Comparison of ENCODE assay signal across 29 cellular contexts in genomic region chr2:222300725-222301295, GRCh38. TPM values are rescaled to one million over a fixed set of nuclear protein-coding genes. Genes with fewer than 3 reads are reported as not detected.
DNase-seq lines count a peak whose midpoint lies in the region; ATAC-seq, FAIRE-seq and TF ChIP-seq lines count a peak whose summit lies in the region.
"Had no signal": no experiment of that assay in that cellular context is flagged by ENCODE, and none has a peak within 500 bp of the region (broad histone marks: within the 10 kb centered on the region; RNA-seq: fewer than 3 reads in every experiment).

No MANE protein-coding gene starts in this region.

- TF ChIP-seq RAD21 in H1 (IDR thresholded peaks at IDR 0.05 in 1 of 2, conservative IDR thresholded peaks at IDR 0.05 in 1 of 2; ENCODE audit: low read depth in 2 of 2, low read length in 2 of 2), result no peak

- no peak overlapping the region for H3K18ac ChIP-seq in H1 (ENCODE audit: extremely low read depth, low read length)

- no peak overlapping the region for H2BK15ac ChIP-seq in H1 (ENCODE audit: low read length)

- peak overlapping the region; percentile 1 to 42; a peak in 2 of 4 replicates for H3K4me2 ChIP-seq in H1 (ENCODE audit: insufficient read depth in 1 of 2, low read depth in 2 of 2, low read length in 2 of 2)
- H3K4me2 ChIP-seq: KMS-11 had no signal

- peaks cover 15 to 37% of the 10 kb centered on the region in 2 experiments for H4K20me1 ChIP-seq in H1 (replicated peaks in 1 of 2; ENCODE audit: control insufficient read depth in 1 of 2, insufficient read depth in 2 of 2, low read length in 2 of 2)

- no peaks in the 10 kb centered on the region for H3K79me2 ChIP-seq in H1 (ENCODE audit: control insufficient read depth in 1 of 2, insufficient read depth in 2 of 2, low read length in 2 of 2)

- ATAC-seq in HG03045 (IDR thresholded peaks at IDR 0.05; ENCODE audit: unreplicated experiment), result no peak
- ATAC-seq: activated CD8-positive, alpha-beta memory T cell treated with anti-CD3 and anti-CD28 coated beads, Interleukin-2, amount 10 ng/mL, durations not matched to agents 7 days and 5 days; activated T-helper 17 cell treated with anti-CD3 and anti-CD28 coated beads, Interleukin-2, amount 50 U/mL, for 72 hours had no signal

- TF ChIP-seq CTCF in H1 (IDR thresholded peaks at IDR 0.05; ENCODE audit: control extremely low read depth in 1 of 3, insufficient read depth in 1 of 3, low read depth in 1 of 3, low read length in 3 of 3), result no peak
- TF ChIP-seq CTCF in nephron progenitor cell (IDR thresholded peaks at IDR 0.05), result no peak
- TF ChIP-seq CTCF in colonic mucosa (IDR thresholded peaks at IDR 0.05), result no peak

- H3K23me2 ChIP-seq in H1 (ENCODE audit: low read depth, low read length), result peaks cover 2% of the 10 kb centered on the region; the same call in 1 of the 2 replicates

- H3K27me3 ChIP-seq in H1 (replicated peaks in 1 of 4; ENCODE audit: control insufficient read depth in 3 of 4, extremely low read depth in 1 of 4, insufficient read depth in 3 of 4, low read length in 3 of 4), result peaks cover 94 to 100% (median 100%) of the 10 kb centered on the region in 4 experiments
- H3K27me3 ChIP-seq in colonic mucosa, result peaks cover 96% of the 10 kb centered on the region

- no peaks in the 10 kb centered on the region; a peak in 1 of 8 replicates for H3K36me3 ChIP-seq in H1 (ENCODE audit: control insufficient read depth in 2 of 4, insufficient read depth in 4 of 4, low read length in 3 of 4)
- no peaks in the 10 kb centered on the region for H3K36me3 ChIP-seq in colonic mucosa
- H3K36me3 ChIP-seq: left ventricle myocardium inferior, tibial nerve had no signal

- TF ChIP-seq EP300 in H1 (IDR thresholded peaks at IDR 0.05; ENCODE audit: borderline replicate concordance in 1 of 2, low read depth in 2 of 2, low read length in 2 of 2), result no peak

- TF ChIP-seq POLR2A in H1 (IDR thresholded peaks at IDR 0.05; ENCODE audit: control extremely low read depth in 1 of 2, low read depth in 2 of 2, low read length in 2 of 2), result no peak

- no peak overlapping the region for H2AFZ ChIP-seq in H1 (ENCODE audit: low read length)

- FAIRE-seq in H1 (lab: Jason Lieb, UNC), result no peak

- peaks cover 14 to 23% (median 19%) of the 10 kb centered on the region in 3 donors for H3K4me1 Mint-ChIP-seq in IgD-negative memory B cell
- H3K4me1 Mint-ChIP-seq in nephron progenitor cell, result peaks cover 92% of the 10 kb centered on the region

- no peak overlapping the region for H3K9ac ChIP-seq in H1 (replicated peaks in 1 of 4; ENCODE audit: extremely low read depth in 1 of 4, low read depth in 3 of 4, low read length in 3 of 4)
- H3K9ac ChIP-seq in colonic mucosa (ENCODE audit: low read depth in 2 of 2, low read length in 2 of 2), result no peak overlapping the region
- H3K9ac ChIP-seq: KMS-11 had no signal

- H3K14ac ChIP-seq in H1 (ENCODE audit: insufficient read length), result no peak overlapping the region

- no peaks in the 10 kb centered on the region for H3K9me3 ChIP-seq in H1 (ENCODE audit: insufficient read depth in 2 of 2, low read depth in 1 of 2, low read length in 1 of 2)
- H3K9me3 ChIP-seq in colonic mucosa, result no peaks in the 10 kb centered on the region
- H3K9me3 ChIP-seq: left ventricle myocardium inferior, tibial nerve had no signal

- no peak overlapping the region for H3K23ac ChIP-seq in H1 (ENCODE audit: insufficient read length)

- H3K27me3 Mint-ChIP-seq in IgD-negative memory B cell (peaks cover 91% of the 10 kb centered on the region), nephron progenitor cell (ENCODE audit: low read depth, poor library complexity) (peaks cover 98% of the 10 kb centered on the region)

- no peak overlapping the region for H4K8ac ChIP-seq in H1 (ENCODE audit: extremely low read depth, insufficient read depth, low read length)

- H3K4me3 ChIP-seq in H1 (ENCODE audit: extremely low read depth in 1 of 4, insufficient read depth in 2 of 4, low read depth in 3 of 4, low read length in 4 of 4), result 0 out of 8 replicates have a peak overlapping the region, but pooled peaks of 1 of the 4 experiments have one; percentile 1
- H3K4me3 ChIP-seq in colonic mucosa, result no peak overlapping the region
- H3K4me3 ChIP-seq: left ventricle myocardium inferior, tibial nerve had no signal

- no peak overlapping the region for H3K56ac ChIP-seq in H1 (replicated peaks; ENCODE audit: insufficient read length, low read depth, low read length)

- peak overlapping the region; percentile 51 to 86 (median 83) for H3K27ac Mint-ChIP-seq in IgD-negative memory B cell
- H3K27ac Mint-ChIP-seq in nephron progenitor cell, result peak overlapping the region; percentile 75
- H3K27ac Mint-ChIP-seq: activated CD8-positive, alpha-beta memory T cell treated with anti-CD3 and anti-CD28 coated beads, Interleukin-2, amount 10 ng/mL, durations not matched to agents 7 days and 5 days; activated T-helper 17 cell treated with anti-CD3 and anti-CD28 coated beads, Interleukin-2, amount 50 U/mL, for 72 hours; dendritic cell treated with granulocyte-macrophage colony-stimulating factor and Interleukin-4, amounts not matched to agents 40 ng/mL and 50 ng/mL, for 4 days; stimulated activated naive CD8-positive, alpha-beta T cell treated with anti-CD3 and anti-CD28 coated beads, Interleukin-15, Interleukin-2, amounts not matched to agents 100 ng/mL and 50 ng/mL, for 24 hours had no signal

- H2AK5ac ChIP-seq in H1 (ENCODE audit: low read depth, low read length), result no peak overlapping the region

- no peak overlapping the region for H4K5ac ChIP-seq in H1 (ENCODE audit: insufficient read length, low read depth, low read length)

- H3K79me1 ChIP-seq in H1 (ENCODE audit: low read depth, low read length), result no peaks in the 10 kb centered on the region

- intact Hi-C loops in colonic mucosa (cut with DNase I), result no loop called here

- CTCF ChIA-PET in H1 (lab: Charles Lee; ENCODE audit: partially characterized antibody), result interaction anchor here (0.7 to 3.1 kb wide), 8 partner anchors 9 to 276 kb away, joined by 3 to 12 read pairs (median 5); no protein-coding TSS in a partner anchor

- H2BK120ac ChIP-seq in H1 (replicated peaks; ENCODE audit: low read depth, low read length), result no peak overlapping the region

- DNase-seq in ELF-1 (ENCODE audit: low read depth, low spot score) (peak; percentile 81), H1 (ENCODE audit: low read depth in 1 of 2, low spot score in 2 of 2) (no peak), nephron progenitor cell (no peak), C1 segment of cervical spinal cord (lab: John Stamatoyannopoulos, UW) (no peak), colonic mucosa (no peak)
- DNase-seq in stimulated activated CD4-positive, alpha-beta T cell treated with anti-CD3 and anti-CD28 coated beads, Interleukin-4, amount 100 ng/mL, for 24 hours, result no peak
- DNase-seq: activated CD4-positive, alpha-beta T cell treated with anti-CD3 and anti-CD28 coated beads, Interleukin-2, amount 10 ng/mL, durations not matched to agents 7 days and 5 days; activated CD8-positive, alpha-beta memory T cell treated with anti-CD3 and anti-CD28 coated beads, Interleukin-2, amount 10 ng/mL, durations not matched to agents 7 days and 5 days; CD4-positive, alpha-beta memory T cell; DMS153; GF-D8; head of caudate nucleus; left ventricle myocardium inferior; NCI-H187 treated with DMSO at 0.1 percent for 48 hours; NCI-H345; NCI-H774; occipital lobe; OCI-M1; SHP77; stimulated activated CD4-positive, alpha-beta T cell treated with anti-CD3 and anti-CD28 coated beads, Interleukin-4, amount 100 ng/mL, for 1 hour had no signal

- H3K36me3 Mint-ChIP-seq in IgD-negative memory B cell, result peaks cover 1% of the 10 kb centered on the region
- H3K36me3 Mint-ChIP-seq in nephron progenitor cell (ENCODE audit: low read depth), result no peaks in the 10 kb centered on the region

- POLR2A ChIA-PET in H1 (lab: Charles Lee; ENCODE audit: partially characterized antibody), result interaction anchor here (1.3 to 2.7 kb wide), 2 partner anchors 10 to 11 kb away, joined by 3 to 12 read pairs; no protein-coding TSS in a partner anchor

- H3K9me3 Mint-ChIP-seq in IgD-negative memory B cell, result peaks cover 4 to 25% (median 10%) of the 10 kb centered on the region in 3 donors
- H3K9me3 Mint-ChIP-seq in nephron progenitor cell, result no peaks in the 10 kb centered on the region
- H3K9me3 Mint-ChIP-seq: stimulated activated naive CD8-positive, alpha-beta T cell treated with anti-CD3 and anti-CD28 coated beads, Interleukin-15, Interleukin-2, amounts not matched to agents 100 ng/mL and 50 ng/mL, for 24 hours had no signal

- no peak overlapping the region for H2BK12ac ChIP-seq in H1 (ENCODE audit: low read depth, low read length)

- no peak overlapping the region for H2BK5ac ChIP-seq in H1 (ENCODE audit: low read depth, low read length)

- peaks cover 15 to 24% (median 20%) of the 10 kb centered on the region in 4 experiments for H3K4me1 ChIP-seq in H1 (replicated peaks in 1 of 4; ENCODE audit: control insufficient read depth in 3 of 4, insufficient read depth in 4 of 4, low read length in 3 of 4)
- H3K4me1 ChIP-seq in colonic mucosa, result peaks cover 9% of the 10 kb centered on the region

- H4K91ac ChIP-seq in H1 (replicated peaks; ENCODE audit: insufficient read length, low read length), result no peak overlapping the region

- no peak overlapping the region for H3K4ac ChIP-seq in H1 (replicated peaks; ENCODE audit: insufficient read length, low read depth, low read length)

- WGBS in H1 (ENCODE audit: extremely low coverage in 1 of 2, insufficient coverage in 1 of 2, insufficient read length in 1 of 2, insufficient replicate concordance in 2 of 2, low coverage in 1 of 2, low lambda C conversion rate in 2 of 2, missing lambda C conversion rate in 1 of 2), 2 experiments, result 4% methylated on average over 22 of the region's 22 CpGs; no CpG with 5 or more reads in 1 of the 2 experiments

- H3K4me3 Mint-ChIP-seq in IgD-negative memory B cell (peak overlapping the region in 2 of 4 donors; percentile 22 to 60), nephron progenitor cell (peak overlapping the region; percentile 80)
- H3K4me3 Mint-ChIP-seq: activated CD4-positive, alpha-beta T cell treated with anti-CD3 and anti-CD28 coated beads, Interleukin-2, amount 10 ng/mL, durations not matched to agents 7 days and 5 days; activated CD8-positive, alpha-beta memory T cell treated with anti-CD3 and anti-CD28 coated beads, Interleukin-2, amount 10 ng/mL, durations not matched to agents 7 days and 5 days; activated T-helper 17 cell treated with anti-CD3 and anti-CD28 coated beads, Interleukin-2, amount 50 U/mL, for 72 hours; dendritic cell treated with granulocyte-macrophage colony-stimulating factor and Interleukin-4, amounts not matched to agents 40 ng/mL and 50 ng/mL, for 4 days; stimulated activated naive CD8-positive, alpha-beta T cell treated with anti-CD3 and anti-CD28 coated beads, Interleukin-15, Interleukin-2, amounts not matched to agents 100 ng/mL and 50 ng/mL, for 24 hours had no signal

- no peak overlapping the region for H2BK20ac ChIP-seq in H1 (ENCODE audit: low read length)

- no peak overlapping the region for H3K27ac ChIP-seq in H1 (ENCODE audit: low read depth, low read length)
- H3K27ac ChIP-seq in colonic mucosa, result no peak overlapping the region
- H3K27ac ChIP-seq: KMS-11, left ventricle myocardium inferior, tibial nerve had no signal

RNA-seq across cellular contexts. Expression of gene PAX3, which starts 2.0 kb away (rescaled TPM):
- polyA plus RNA-seq in IgD-negative memory B cell (not detected), H1 (2011; rRNA removed) (0.33 and 0.35 TPM in 2 replicates)
- total RNA-seq in H1 (2021; fragmentation: NEBNext Ultra II Directional; extraction: Animal tissue kit (Norgen Biotek cat#: 25700)), result not detected in 2 replicates
- 0.13 TPM for polyA plus RNA-seq in H1 (2011; cell fraction: cytosol; rRNA removed)
- 1.0 TPM for polyA plus RNA-seq in H1 (2011; cell fraction: nucleus; rRNA removed)
- polyA plus RNA-seq in H1 (2012, experiment 1 of 2), result 0.18 to 0.59 TPM (median 0.23 TPM) in 4 replicates
- 0.13 TPM for polyA plus RNA-seq in H1 (2012, experiment 2 of 2)
- not detected for polyA plus RNA-seq in H1 (2013, experiment 1 of 2)
- not detected for polyA plus RNA-seq in H1 (2013, experiment 2 of 2)
- 0.69 TPM in 1 of 2 replicates, not detected in the other for polyA minus RNA-seq in H1 (2011; rRNA and poly(A)+ RNA removed)
- not detected for polyA minus RNA-seq in H1 (2011; cell fraction: cytosol; rRNA and poly(A)+ RNA removed)
- not detected for polyA minus RNA-seq in H1 (2011; cell fraction: nucleus; rRNA and poly(A)+ RNA removed)
- under 1 TPM in 1 of 2 donors, not detected in 1; 0.16 TPM for total RNA-seq in colonic mucosa
- total RNA-seq: activated CD4-positive, alpha-beta T cell treated with anti-CD3 and anti-CD28 coated beads, Interleukin-2, amount 10 ng/mL, durations not matched to agents 7 days and 5 days; activated CD8-positive, alpha-beta memory T cell treated with anti-CD3 and anti-CD28 coated beads, Interleukin-2, amount 10 ng/mL, durations not matched to agents 7 days and 5 days; activated T-helper 17 cell treated with anti-CD3 and anti-CD28 coated beads, Interleukin-2, amount 50 U/mL, for 72 hours; CD4-positive, alpha-beta memory T cell; HT-29; mucosa of gallbladder; tibial nerve had no signal
- polyA plus RNA-seq: CD4-positive, alpha-beta memory T cell had no signal
